Comparison of ENCODE assay signal across 11 cellular contexts in genomic region chr3:143433787-143434378, GRCh38.
A peak's percentile ranks its signal among the peaks of the same experiment; 100 is the strongest.
DNase-seq lines count a peak whose midpoint lies in the region; ATAC-seq lines count a peak whose summit lies in the region.
"Had no signal": no experiment of that assay in that cellular context is flagged by ENCODE, and none has a peak within 500 bp of the region (broad histone marks: within the 10 kb centered on the region; RNA-seq: fewer than 3 reads in every experiment).

No MANE protein-coding gene starts in this region.

- no peak for ATAC-seq in left lobe of liver

- POLR2A ChIA-PET in activated CD4-positive, alpha-beta memory T cell treated with anti-CD3 and anti-CD28 coated beads for 36 hours (lab: Charles Lee): no interaction called here
- POLR2A ChIA-PET in activated CD4-positive, alpha-beta memory T cell treated with anti-CD3 and anti-CD28 coated beads, Interleukin-2, amount 10 ng/mL, durations not matched to agents 7 days and 5 days (lab: Charles Lee): no interaction called here

- DNase-seq in activated CD4-positive, alpha-beta memory T cell treated with anti-CD3 and anti-CD28 coated beads for 36 hours: peak; percentile 53
- DNase-seq in activated CD4-positive, alpha-beta memory T cell treated with anti-CD3 and anti-CD28 coated beads, Interleukin-2, amount 10 ng/mL, durations not matched to agents 7 days and 5 days: no peak
- DNase-seq in Kasumi-1 (lab: John Stamatoyannopoulos, UW) (peak; percentile 21 to 49), dermis blood vessel endothelial cell (peak; percentile 39), SIG-M5 (lab: John Stamatoyannopoulos, UW) (no peak), H4 (ENCODE audit: low spot score) (no peak), left lobe of liver (ENCODE audit: low spot score) (no peak)
- peak; percentile 26 to 30 for DNase-seq in stimulated activated CD4-positive, alpha-beta T cell treated with anti-CD3 and anti-CD28 coated beads, Interleukin-2, amount 100 ng/mL, for 24 hours
- DNase-seq: DMS79; effector memory CD4-positive, alpha-beta T cell; NCI-H1694 had no signal

- H3K9me3 Mint-ChIP-seq in activated CD4-positive, alpha-beta memory T cell treated with anti-CD3 and anti-CD28 coated beads for 36 hours: no peaks in the 10 kb centered on the region
- no peaks in the 10 kb centered on the region for H3K9me3 Mint-ChIP-seq in activated CD4-positive, alpha-beta memory T cell treated with anti-CD3 and anti-CD28 coated beads, Interleukin-2, amount 10 ng/mL, durations not matched to agents 7 days and 5 days

- no peaks in the 10 kb centered on the region for H3K36me3 Mint-ChIP-seq in activated CD4-positive, alpha-beta memory T cell treated with anti-CD3 and anti-CD28 coated beads for 36 hours
- no peaks in the 10 kb centered on the region for H3K36me3 Mint-ChIP-seq in activated CD4-positive, alpha-beta memory T cell treated with anti-CD3 and anti-CD28 coated beads, Interleukin-2, amount 10 ng/mL, durations not matched to agents 7 days and 5 days (ENCODE audit: low read depth)

- H3K4me1 Mint-ChIP-seq in activated CD4-positive, alpha-beta memory T cell treated with anti-CD3 and anti-CD28 coated beads for 36 hours (ENCODE audit: low read depth): no peaks in the 10 kb centered on the region
- H3K4me1 Mint-ChIP-seq in activated CD4-positive, alpha-beta memory T cell treated with anti-CD3 and anti-CD28 coated beads, Interleukin-2, amount 10 ng/mL, durations not matched to agents 7 days and 5 days: no peaks in the 10 kb centered on the region

- CTCF ChIA-PET in activated CD4-positive, alpha-beta memory T cell treated with anti-CD3 and anti-CD28 coated beads for 36 hours (lab: Charles Lee): interaction anchor here (0.7 to 2.7 kb wide), 14 partner anchors 8 to 340 kb away, joined by 3 to 21 read pairs (median 4); no protein-coding TSS in a partner anchor
- CTCF ChIA-PET in activated CD4-positive, alpha-beta memory T cell treated with anti-CD3 and anti-CD28 coated beads, Interleukin-2, amount 10 ng/mL, durations not matched to agents 7 days and 5 days (lab: Charles Lee): interaction anchor here (1.0 to 1.7 kb wide), 6 partner anchors 9 to 241 kb away, joined by 3 to 9 read pairs (median 6); no protein-coding TSS in a partner anchor

- H3K27ac Mint-ChIP-seq in activated CD4-positive, alpha-beta memory T cell treated with anti-CD3 and anti-CD28 coated beads for 36 hours: no peak overlapping the region
- H3K27ac Mint-ChIP-seq in activated CD4-positive, alpha-beta memory T cell treated with anti-CD3 and anti-CD28 coated beads, Interleukin-2, amount 10 ng/mL, durations not matched to agents 7 days and 5 days: no peak overlapping the region

- no peak overlapping the region for H3K4me3 Mint-ChIP-seq in activated CD4-positive, alpha-beta memory T cell treated with anti-CD3 and anti-CD28 coated beads for 36 hours
- H3K4me3 Mint-ChIP-seq in activated CD4-positive, alpha-beta memory T cell treated with anti-CD3 and anti-CD28 coated beads, Interleukin-2, amount 10 ng/mL, durations not matched to agents 7 days and 5 days: no peak overlapping the region

- intact Hi-C loops in activated CD4-positive, alpha-beta memory T cell treated with anti-CD3 and anti-CD28 coated beads for 36 hours (cut with micrococcal nuclease): loop anchor here (1.0 to 5.0 kb wide), 3 partner anchors 208 to 312 kb away; no protein-coding TSS in a partner anchor

- no peaks in the 10 kb centered on the region for H3K27me3 Mint-ChIP-seq in activated CD4-positive, alpha-beta memory T cell treated with anti-CD3 and anti-CD28 coated beads for 36 hours
- H3K27me3 Mint-ChIP-seq in activated CD4-positive, alpha-beta memory T cell treated with anti-CD3 and anti-CD28 coated beads, Interleukin-2, amount 10 ng/mL, durations not matched to agents 7 days and 5 days: no peaks in the 10 kb centered on the region

Comparison
In these comparisons a context has a peak if more than half of its experiments do, and no peak if none do; other contexts are left out.
1. DNase-seq: peak in activated CD4-positive, alpha-beta memory T cell treated with anti-CD3 and anti-CD28 coated beads for 36 hours (single experiment), Kasumi-1 (2 of 2), dermis blood vessel endothelial cell (single experiment) and stimulated activated CD4-positive, alpha-beta T cell treated with anti-CD3 and anti-CD28 coated beads, Interleukin-2, amount 100 ng/mL, for 24 hours (2 of 2); none in activated CD4-positive, alpha-beta memory T cell treated with anti-CD3 and anti-CD28 coated beads, Interleukin-2, amount 10 ng/mL, durations not matched to agents 7 days and 5 days (single experiment), SIG-M5 (single experiment), H4 (single experiment) and left lobe of liver (single experiment).